In genomic region chr19:54790711-54791110, GRCh38 we compare ENCODE assay signal across 1 cellular context.
TF ChIP-seq lines count a peak whose summit lies in the region.

No MANE protein-coding gene starts in this region.

TF ChIP-seq in WTC11, 78 proteins besides CTCF, POLR2A, EP300 and RAD21 (continued from another document):
- TF ChIP-seq ZNF425 (CRISPR knock-in tag; conservative IDR thresholded peaks at IDR 0.05) (no peak), ATF2 (CRISPR knock-in tag; IDR thresholded peaks at IDR 0.05; ENCODE audit: borderline replicate concordance, low read depth) (no peak), SOX15 (CRISPR knock-in tag; IDR thresholded peaks at IDR 0.05) (no peak), TP53 (CRISPR knock-in tag; IDR thresholded peaks at IDR 0.05) (no peak), FOXJ3 (CRISPR knock-in tag; IDR thresholded peaks at IDR 0.05; ENCODE audit: borderline replicate concordance) (no peak), EMX1 (CRISPR knock-in tag; IDR thresholded peaks at IDR 0.05) (no peak), ZNF121 (CRISPR knock-in tag; IDR thresholded peaks at IDR 0.05) (no peak), OVOL2 (CRISPR knock-in tag; IDR thresholded peaks at IDR 0.05; ENCODE audit: borderline replicate concordance) (no peak)
- TF ChIP-seq, protein P1, sequence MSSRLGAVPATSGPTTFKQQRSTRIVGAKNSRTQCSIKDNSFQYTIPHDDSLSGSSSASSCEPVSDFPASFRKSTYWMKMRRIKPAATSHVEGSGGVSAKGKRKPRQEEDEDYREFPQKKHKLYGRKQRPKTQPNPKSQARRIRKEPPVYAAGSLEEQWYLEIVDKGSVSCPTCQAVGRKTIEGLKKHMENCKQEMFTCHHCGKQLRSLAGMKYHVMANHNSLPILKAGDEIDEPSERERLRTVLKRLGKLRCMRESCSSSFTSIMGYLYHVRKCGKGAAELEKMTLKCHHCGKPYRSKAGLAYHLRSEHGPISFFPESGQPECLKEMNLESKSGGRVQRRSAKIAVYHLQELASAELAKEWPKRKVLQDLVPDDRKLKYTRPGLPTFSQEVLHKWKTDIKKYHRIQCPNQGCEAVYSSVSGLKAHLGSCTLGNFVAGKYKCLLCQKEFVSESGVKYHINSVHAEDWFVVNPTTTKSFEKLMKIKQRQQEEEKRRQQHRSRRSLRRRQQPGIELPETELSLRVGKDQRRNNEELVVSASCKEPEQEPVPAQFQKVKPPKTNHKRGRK (CRISPR knock-in tag; IDR thresholded peaks at IDR 0.05; ENCODE audit: borderline replicate concordance), result no peak
